In genomic region chr10:87863951-87864496, GRCh38 we compare ENCODE assay signal across 8 cellular contexts. TPM values are rescaled to one million over a fixed set of nuclear protein-coding genes. Genes with fewer than 3 reads are reported as not detected.
DNase-seq lines count a peak whose midpoint lies in the region; TF ChIP-seq lines count a peak whose summit lies in the region.
"Not testable (repeated sequence)": the region's sequence is repeated elsewhere in the genome, so short reads cannot be mapped to it uniquely, and the experiment has no call there.

No MANE protein-coding gene starts in this region.

- H3K4me3 ChIP-seq in MG63 (peak overlapping the region; percentile 63), epithelial cell of esophagus (ENCODE audit: low read length) (peak overlapping the region; percentile 88), tibial artery (peak overlapping the region; percentile 83 to 97)

- H3K27ac Mint-ChIP-seq in activated naive CD8-positive, alpha-beta T cell treated with anti-CD3 and anti-CD28 coated beads for 36 hours: peak overlapping the region; percentile 93

- H3K36me3 Mint-ChIP-seq in activated naive CD8-positive, alpha-beta T cell treated with anti-CD3 and anti-CD28 coated beads for 36 hours: peaks cover 26% of the 10 kb centered on the region

- not testable (repeated sequence) for H3K9me3 Mint-ChIP-seq in activated naive CD8-positive, alpha-beta T cell treated with anti-CD3 and anti-CD28 coated beads for 36 hours

- H3K4me1 ChIP-seq in tibial artery: peaks cover 0 to 21% (median 8%) of the 10 kb centered on the region in 4 donors

- peak overlapping the region; percentile 83 to 100 for H3K27ac ChIP-seq in tibial artery

- TF ChIP-seq CTCF in epithelial cell of esophagus (IDR thresholded peaks at IDR 0.05; ENCODE audit: insufficient read depth, low read depth, low read length, missing control alignments); tibial artery (IDR thresholded peaks at IDR 0.05): not testable (repeated sequence)

- peaks cover 40% of the 10 kb centered on the region for H3K4me1 Mint-ChIP-seq in activated naive CD8-positive, alpha-beta T cell treated with anti-CD3 and anti-CD28 coated beads for 36 hours

- H3K4me3 Mint-ChIP-seq in activated naive CD8-positive, alpha-beta T cell treated with anti-CD3 and anti-CD28 coated beads for 36 hours: peak overlapping the region; percentile 85

- H3K27me3 ChIP-seq in MG63, tibial artery: not testable (repeated sequence)

- DNase-seq in ELR (ENCODE audit: low read depth) (peak; percentile 53), MG63 (peak; percentile 43), UCSD-AML1 (lab: John Stamatoyannopoulos, UW; ENCODE audit: unreplicated experiment) (peak; percentile 35), epithelial cell of esophagus (ENCODE audit: low read depth) (peak; percentile 27), kidney glomerular epithelial cell (lab: John Stamatoyannopoulos, UW) (peak; percentile 51), posterior cingulate gyrus (peak; percentile 10 to 86 (median 34)), tibial artery (peak in 1 of 2 donors; percentile 68)
- DNase-seq in activated naive CD8-positive, alpha-beta T cell treated with anti-CD3 and anti-CD28 coated beads for 36 hours: peak; percentile 47

- intact Hi-C loops in posterior cingulate gyrus (cut with DNase I): loop anchor here (5.0 to 10.0 kb wide), 3 partner anchors 251 to 688 kb away; no protein-coding TSS in a partner anchor
- intact Hi-C loops in tibial artery (cut with DNase I; ENCODE audit: low total_unique reads): loop anchor here (5.0 to 10.0 kb wide), 4 partner anchors 148 to 523 kb away; no protein-coding TSS in a partner anchor

- H3K27me3 Mint-ChIP-seq in activated naive CD8-positive, alpha-beta T cell treated with anti-CD3 and anti-CD28 coated beads for 36 hours: not testable (repeated sequence)

- H3K36me3 ChIP-seq in MG63, tibial artery: not testable (repeated sequence)

- H3K9me3 ChIP-seq in MG63, tibial artery: not testable (repeated sequence)

RNA-seq across cellular contexts. Expression of gene PTEN, which starts 0.6 kb away (rescaled TPM):
- total RNA-seq in MG63 (2014; rRNA removed; shearing (Covaris generic); ENCODE audit: low replicate concordance): 19.6 and 25.0 TPM in 2 replicates
- total RNA-seq in activated naive CD8-positive, alpha-beta T cell treated with anti-CD3 and anti-CD28 coated beads for 36 hours: 10 to 100 TPM; 44.5 to 50.8 TPM

RNA-seq across cellular contexts. Expression of gene KLLN, which starts 0.7 kb away (rescaled TPM):
- total RNA-seq in MG63 (2014; rRNA removed; shearing (Covaris generic); ENCODE audit: low replicate concordance): not detected in 2 replicates
- total RNA-seq in activated naive CD8-positive, alpha-beta T cell treated with anti-CD3 and anti-CD28 coated beads for 36 hours: under 1 TPM; 0.58 to 0.64 TPM

RNA-seq across cellular contexts. Expression of gene ATAD1, which starts 46.0 kb away (rescaled TPM):
- total RNA-seq in MG63 (2014; rRNA removed; shearing (Covaris generic); ENCODE audit: low replicate concordance): 26.9 and 43.8 TPM in 2 replicates
- total RNA-seq in activated naive CD8-positive, alpha-beta T cell treated with anti-CD3 and anti-CD28 coated beads for 36 hours: 10 to 100 TPM; 49.2 to 49.6 TPM
